In the genomic region with DNA sequence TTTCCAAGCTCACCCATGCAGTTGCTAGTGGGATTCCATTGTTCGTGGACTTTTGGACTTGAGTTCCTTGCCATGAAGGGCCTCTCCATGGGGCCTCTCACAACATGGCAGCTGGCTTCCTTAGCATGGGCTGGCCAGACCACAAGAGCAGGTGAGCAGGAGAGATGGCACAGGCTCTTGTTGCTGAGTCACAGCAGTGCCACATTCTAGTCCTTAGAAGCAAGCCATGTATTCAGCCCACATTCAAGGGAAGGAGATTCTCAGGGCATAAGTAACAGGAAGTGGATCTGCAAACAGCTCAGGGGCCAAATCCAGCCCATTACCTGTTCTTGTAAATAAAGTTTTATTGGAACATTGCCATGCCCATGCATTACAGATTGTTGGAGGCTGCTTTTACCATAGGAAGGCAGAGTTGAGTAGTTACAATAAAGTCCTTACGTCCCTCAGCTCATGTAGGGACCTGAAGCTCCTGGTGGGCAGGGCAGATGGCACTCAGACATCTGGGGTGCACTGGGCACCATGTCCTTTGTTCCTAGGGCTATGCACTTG, we compare ENCODE assay signal across 23 cellular contexts.
DNase-seq lines count a peak whose midpoint lies in the region; ATAC-seq and FAIRE-seq lines count a peak whose summit lies in the region.
"Had no signal": no experiment of that assay in that cellular context is flagged by ENCODE, and none has a peak within 500 bp of the region (broad histone marks: within the 10 kb centered on the region; RNA-seq: fewer than 3 reads in every experiment).

No MANE protein-coding gene starts in this region.

- no peak for ATAC-seq in HG03159 (IDR thresholded peaks at IDR 0.05; ENCODE audit: unreplicated experiment)
- ATAC-seq: Right ventricle myocardium inferior had no signal

- no peaks in the 10 kb centered on the region for H3K36me3 ChIP-seq in SJCRH30
- H3K36me3 ChIP-seq: BLaER1 treated with 17β-estradiol and CSF1 and Interleukin-3, amounts not matched to agents 10 nM and 100 nM had no signal

- H3K27ac ChIP-seq in SJCRH30 (no peak overlapping the region), substantia nigra (ENCODE audit: low read depth, low read length, poor library complexity, severe bottlenecking) (no peak overlapping the region)
- H3K27ac ChIP-seq: BLaER1 treated with 17β-estradiol and CSF1 and Interleukin-3, amounts not matched to agents 10 nM and 100 nM had no signal

- DNase-seq in LHCN-M2 (ENCODE audit: low read depth) (peak; percentile 74), SJCRH30 (peak; percentile 19 to 25), kidney tubule cell (ENCODE audit: low spot score) (peak; percentile 75), urothelium cell line (ENCODE audit: low spot score) (no peak), NCI-H526 treated with DMSO at 0.1 percent for 48 hours (lab: John Stamatoyannopoulos, UW) (no peak), substantia nigra (lab: John Stamatoyannopoulos, UW) (no peak)
- DNase-seq: ACHN; Calu3; CD8-positive, alpha-beta memory T cell; DMS153; H9; HFFc6; MV-4-11; NCI-H1105 treated with DMSO at 0.1 percent for 48 hours; NCI-H2029 treated with DMSO at 0.1 percent for 48 hours; NCI-H345; NCI-H524 had no signal

- H3K4me1 ChIP-seq in SJCRH30, result no peaks in the 10 kb centered on the region
- H3K4me1 ChIP-seq: BLaER1 treated with 17β-estradiol and CSF1 and Interleukin-3, amounts not matched to agents 10 nM and 100 nM had no signal

- H3K9me3 ChIP-seq in SJCRH30 (replicated peaks), result no peaks in the 10 kb centered on the region

- peak; percentile 85 for FAIRE-seq in urothelium cell line (lab: Jason Lieb, UNC)
- FAIRE-seq: G401.6, GM12892, RCC 7860 had no signal

- H3K4me3 ChIP-seq in SJCRH30, result no peak overlapping the region
- H3K4me3 ChIP-seq: BLaER1 treated with 17β-estradiol and CSF1 and Interleukin-3, amounts not matched to agents 10 nM and 100 nM had no signal

- H3K27me3 ChIP-seq in SJCRH30, result no peaks in the 10 kb centered on the region
- H3K27me3 ChIP-seq: BLaER1 treated with 17β-estradiol and CSF1 and Interleukin-3, amounts not matched to agents 10 nM and 100 nM had no signal

Comparison
In these comparisons a context has a peak if more than half of its experiments do, and no peak if none do; other contexts are left out.
1. DNase-seq: peak in LHCN-M2 (single experiment), SJCRH30 (2 of 2) and kidney tubule cell (single experiment); none in urothelium cell line (single experiment), NCI-H526 treated with DMSO at 0.1 percent for 48 hours (single experiment) and substantia nigra (0 of 49).